8 cellular contexts compared by ENCODE assay signal in genomic region chr2:6352906-6353515, GRCh38.
A peak's percentile ranks its signal among the peaks of the same experiment; 100 is the strongest.
DNase-seq lines count a peak whose midpoint lies in the region; ATAC-seq and TF ChIP-seq lines count a peak whose summit lies in the region.

No MANE protein-coding gene starts in this region.

- H4K20me1 ChIP-seq in OCI-LY3 (ENCODE audit: insufficient read depth, low read length): no peaks in the 10 kb centered on the region

- no peaks in the 10 kb centered on the region for H3K36me3 ChIP-seq in OCI-LY3 (replicated peaks; ENCODE audit: low read depth, low read length)

- peak; percentile 10; the same call in 1 of the 2 replicates for TF ChIP-seq CTCF in OCI-LY3 (IDR thresholded peaks at IDR 0.05; ENCODE audit: low read depth, low read length)
- peak; percentile 87 for TF ChIP-seq CTCF in foreskin fibroblast (IDR thresholded peaks at IDR 0.05; ENCODE audit: low read depth, low read length)
- TF ChIP-seq CTCF in retinal pigment epithelial cell (conservative IDR thresholded peaks at IDR 0.05; ENCODE audit: low read depth, low read length): peak; percentile 91
- TF ChIP-seq CTCF in GM10266 (IDR thresholded peaks at IDR 0.05; ENCODE audit: control insufficient read depth, insufficient read depth, low read depth, missing control alignments): no peak

- no peaks in the 10 kb centered on the region for H3K79me2 ChIP-seq in OCI-LY3 (ENCODE audit: low read length)

- no peak overlapping the region for H2AFZ ChIP-seq in OCI-LY3 (ENCODE audit: low read depth, low read length)

- H3K27ac ChIP-seq in OCI-LY3 (ENCODE audit: low read length): no peak overlapping the region

- H3K9me3 ChIP-seq in OCI-LY3 (ENCODE audit: insufficient read depth, low read length): no peaks in the 10 kb centered on the region

- no peak overlapping the region for H3K9ac ChIP-seq in OCI-LY3 (ENCODE audit: low read length)

- ATAC-seq in GM18511 (IDR thresholded peaks at IDR 0.05; ENCODE audit: unreplicated experiment) (no peak), HG03025 (IDR thresholded peaks at IDR 0.05; ENCODE audit: low FRiP score, unreplicated experiment) (no peak)

- peak; percentile 1 for DNase-seq in DMS153 treated with DMSO at 0.1 percent for 48 hours (lab: John Stamatoyannopoulos, UW; ENCODE audit: unreplicated experiment)
- DNase-seq in DMS153 (lab: John Stamatoyannopoulos, UW): no peak
- peak; percentile 12 to 76 for DNase-seq in foreskin fibroblast
- no peak for DNase-seq in retinal pigment epithelial cell (ENCODE audit: low read depth)
- no peak for DNase-seq in GM10266 (ENCODE audit: extremely low spot score)

- peaks cover 27% of the 10 kb centered on the region for H3K4me1 ChIP-seq in OCI-LY3 (ENCODE audit: low read length)

- H3K27me3 ChIP-seq in OCI-LY3 (ENCODE audit: low read depth, low read length): no peaks in the 10 kb centered on the region

- 0 out of 2 replicates have a peak overlapping the region, but pooled peaks have one; percentile 17 for H3K4me3 ChIP-seq in OCI-LY3 (ENCODE audit: low read length)
- H3K4me3 ChIP-seq in foreskin fibroblast (ENCODE audit: low read depth in 1 of 2, low read length in 2 of 2): no peak overlapping the region
- H3K4me3 ChIP-seq in retinal pigment epithelial cell (ENCODE audit: low read length): no peak overlapping the region

- peak overlapping the region; percentile 45 for H3K4me2 ChIP-seq in OCI-LY3 (ENCODE audit: low read length)

Comparison
In these comparisons a context has a peak if more than half of its experiments do, and no peak if none do; other contexts are left out.
1. DNase-seq: peak in DMS153 treated with DMSO at 0.1 percent for 48 hours (single experiment) and foreskin fibroblast (2 of 2); none in DMS153 (single experiment), retinal pigment epithelial cell (single experiment) and GM10266 (single experiment).